In genomic region chr6:21971540-21971939, GRCh38 we compare ENCODE assay signal across 18 cellular contexts.
DNase-seq lines count a peak whose midpoint lies in the region; ATAC-seq, FAIRE-seq and TF ChIP-seq lines count a peak whose summit lies in the region.
"Had no signal": no experiment of that assay in that cellular context is flagged by ENCODE, and none has a peak within 500 bp of the region (broad histone marks: within the 10 kb centered on the region; RNA-seq: fewer than 3 reads in every experiment).

No MANE protein-coding gene starts in this region.

- no peaks in the 10 kb centered on the region for H3K79me2 ChIP-seq in PC-3 (ENCODE audit: low read length)
- no peaks in the 10 kb centered on the region for H3K79me2 ChIP-seq in hepatocyte

- no peaks in the 10 kb centered on the region for H3K27me3 ChIP-seq in A673 (replicated peaks; ENCODE audit: insufficient read depth, low read depth, low read length, poor library complexity)
- no peaks in the 10 kb centered on the region for H3K27me3 ChIP-seq in PC-3 (ENCODE audit: low read length)
- no peaks in the 10 kb centered on the region for H3K27me3 ChIP-seq in hepatocyte
- no peaks in the 10 kb centered on the region for H3K27me3 ChIP-seq in gastrocnemius medialis
- H3K27me3 ChIP-seq: brain microvascular endothelial cell, right atrium auricular region had no signal

- TF ChIP-seq CTCF in A673 (conservative IDR thresholded peaks at IDR 0.05; ENCODE audit: low read depth, low read length): no peak
- no peak for TF ChIP-seq CTCF in PC-3 (conservative IDR thresholded peaks at IDR 0.05; ENCODE audit: low read depth, low read length)
- TF ChIP-seq CTCF in hepatocyte (IDR thresholded peaks at IDR 0.05; ENCODE audit: poor library complexity): no peak
- no peak for TF ChIP-seq CTCF in gastrocnemius medialis (IDR thresholded peaks at IDR 0.05 in 4 of 5, conservative IDR thresholded peaks at IDR 0.05 in 1 of 5)

- H4K20me1 ChIP-seq in PC-3 (ENCODE audit: low read length) (no peaks in the 10 kb centered on the region), hepatocyte (ENCODE audit: insufficient read depth, poor library complexity, severe bottlenecking) (no peaks in the 10 kb centered on the region)

- in situ Hi-C loops in gastrocnemius medialis (cut with MboI; ENCODE audit: low sequenced_read_pairs in 4 of 4): no loop called here

- POLR2A ChIA-PET in A673 (lab: Charles Lee; ENCODE audit: low non-redundant PET) (no interaction called here), HEK293T (lab: Yijun Ruan, JAX) (interaction anchor here (0.6 kb wide), 1 partner anchor 378 kb away, joined by 3 read pairs; the partner anchor contains the start of gene SOX4), PC-3 (lab: Charles Lee; ENCODE audit: unreplicated experiment) (interaction anchor here (0.7 kb wide), 1 partner anchor 15 kb away, joined by 7 read pairs; no protein-coding TSS in a partner anchor)

- H2AFZ ChIP-seq in PC-3 (ENCODE audit: low read length) (no peak overlapping the region), hepatocyte (no peak overlapping the region)

- peak; percentile 59 for DNase-seq in A673 (ENCODE audit: low spot score)
- DNase-seq in HEK293T (ENCODE audit: extremely low spot score): no peak
- peak; percentile 27 for DNase-seq in PC-3
- no peak for DNase-seq in hepatocyte (ENCODE audit: low spot score)
- no peak for DNase-seq in NCI-H510A (lab: John Stamatoyannopoulos, UW)
- DNase-seq in gastrocnemius medialis: no peak
- no peak for DNase-seq in RCC 7860 (ENCODE audit: low spot score)
- no peak for DNase-seq in islet precursor cell
- DNase-seq: activated CD4-positive, alpha-beta T cell treated with anti-CD3 and anti-CD28 coated beads, Interleukin-2, amount 10 ng/mL, durations not matched to agents 24 days and 14 days; activated naive CD4-positive, alpha-beta T cell treated with anti-CD3 and anti-CD28 coated beads, Interleukin-2, amount 50 U/mL, for 16 hours; brain microvascular endothelial cell; COR-L47; H7; immature natural killer cell; mammary epithelial cell; NCI-H187 treated with DMSO at 0.1 percent for 48 hours had no signal

- H3K4me1 ChIP-seq in A673 (ENCODE audit: insufficient read depth, low read length, poor library complexity, severe bottlenecking) (peaks cover 51% of the 10 kb centered on the region), PC-3 (ENCODE audit: insufficient read depth, low read length) (no peaks in the 10 kb centered on the region; the same call in 1 of the 2 replicates), hepatocyte (ENCODE audit: insufficient read depth) (peaks cover 30% of the 10 kb centered on the region), gastrocnemius medialis (no peaks in the 10 kb centered on the region)
- H3K4me1 ChIP-seq: right atrium auricular region had no signal

- intact Hi-C loops in A673 (cut with micrococcal nuclease; ENCODE audit: unreplicated experiment): loop anchor here (10.0 kb wide), 1 partner anchor 443 kb away; no protein-coding TSS in a partner anchor
- intact Hi-C loops in PC-3 (cut with micrococcal nuclease): no loop called here
- intact Hi-C loops in gastrocnemius medialis (cut with DNase I; ENCODE audit: low total_unique reads): no loop called here

- H3K27ac ChIP-seq in A673 (ENCODE audit: low read depth, low read length, poor library complexity, severe bottlenecking) (peak overlapping the region; percentile 29), PC-3 (ENCODE audit: low read length) (no peak overlapping the region), hepatocyte (no peak overlapping the region), gastrocnemius medialis (no peak overlapping the region)
- H3K27ac ChIP-seq: brain microvascular endothelial cell, right atrium auricular region had no signal

- no peaks in the 10 kb centered on the region for H3F3A ChIP-seq in PC-3 (ENCODE audit: low read length, unreplicated experiment)

- no peak overlapping the region for H3K9ac ChIP-seq in PC-3 (ENCODE audit: low read length)

- no peak overlapping the region for H3K4me3 ChIP-seq in A673 (ENCODE audit: low read depth, low read length, poor library complexity, severe bottlenecking)
- no peak overlapping the region for H3K4me3 ChIP-seq in PC-3 (ENCODE audit: low read length)
- no peak overlapping the region for H3K4me3 ChIP-seq in hepatocyte
- no peak overlapping the region for H3K4me3 ChIP-seq in gastrocnemius medialis
- H3K4me3 ChIP-seq: right atrium auricular region had no signal

- no peaks in the 10 kb centered on the region for H3K36me3 ChIP-seq in A673 (ENCODE audit: insufficient read depth, low read length, poor library complexity, severe bottlenecking)
- no peaks in the 10 kb centered on the region for H3K36me3 ChIP-seq in PC-3 (ENCODE audit: low read depth, low read length)
- no peaks in the 10 kb centered on the region for H3K36me3 ChIP-seq in hepatocyte (replicated peaks; ENCODE audit: insufficient read depth, low read depth)
- H3K36me3 ChIP-seq in gastrocnemius medialis: no peaks in the 10 kb centered on the region
- H3K36me3 ChIP-seq: brain microvascular endothelial cell, right atrium auricular region had no signal

- H3K9me2 ChIP-seq in PC-3 (replicated peaks; ENCODE audit: low read length): no peaks in the 10 kb centered on the region
- H3K9me2 ChIP-seq in hepatocyte (replicated peaks; ENCODE audit: insufficient read depth): no peaks in the 10 kb centered on the region

- BruUV-seq in A673 (replicated peaks; lab: Mats Ljungman, UMichigan) (no TSS peak), PC-3 (replicated peaks; lab: Mats Ljungman, UMichigan) (no TSS peak)

- H3K4me2 ChIP-seq in PC-3 (ENCODE audit: low read length) (no peak overlapping the region), hepatocyte (peak overlapping the region; percentile 1)

- WGBS in hepatocyte (ENCODE audit: low lambda C conversion rate, missing lambda C conversion rate): 87% methylated on average over 1 of the region's 1 CpG

- no peak for TF ChIP-seq POLR2A in gastrocnemius medialis (IDR thresholded peaks at IDR 0.05)

- no peaks in the 10 kb centered on the region for H3K9me3 ChIP-seq in A673 (ENCODE audit: low read depth, low read length, poor library complexity, severe bottlenecking)
- H3K9me3 ChIP-seq in PC-3 (ENCODE audit: low read length): no peaks in the 10 kb centered on the region
- H3K9me3 ChIP-seq in hepatocyte (ENCODE audit: low read depth): no peaks in the 10 kb centered on the region
- H3K9me3 ChIP-seq in gastrocnemius medialis: no peaks in the 10 kb centered on the region

- no peak; the same call in 1 of the 2 replicates for ATAC-seq in PC-3
- ATAC-seq in gastrocnemius medialis: no peak
- ATAC-seq: Right ventricle myocardium inferior had no signal

- CTCF ChIA-PET in A673 (lab: Charles Lee): interaction anchor here (0.6 to 0.7 kb wide), 2 partner anchors 20 to 499 kb away, joined by 3 read pairs; no protein-coding TSS in a partner anchor
- CTCF ChIA-PET in HEK293T (lab: Yijun Ruan, JAX): interaction anchor here (0.8 to 0.9 kb wide), 2 partner anchors 116 to 383 kb away, joined by 3 to 5 read pairs; no protein-coding TSS in a partner anchor
- CTCF ChIA-PET in PC-3 (lab: Charles Lee): no interaction called here

- no peak for FAIRE-seq in RCC 7860 (lab: Jason Lieb, UNC)

TF ChIP-seq in HEK293T, 16 proteins besides CTCF, POLR2A, EP300 and RAD21:
- TF ChIP-seq HDGF (IDR thresholded peaks at IDR 0.05; ENCODE audit: borderline replicate concordance) (no peak), TARDBP (IDR thresholded peaks at IDR 0.05) (no peak), ARNT (IDR thresholded peaks at IDR 0.05) (no peak), PKNOX1 (IDR thresholded peaks at IDR 0.05) (peak; percentile 61)

Comparison
In these comparisons a context has a peak if more than half of its experiments do, and no peak if none do; other contexts are left out.
1. DNase-seq: peak in A673 (single experiment) and PC-3 (single experiment); none in HEK293T (single experiment), hepatocyte (single experiment), NCI-H510A (single experiment), gastrocnemius medialis (0 of 2), RCC 7860 (single experiment) and islet precursor cell (single experiment).